ENCODE assay signal across 8 cellular contexts in the genomic region with DNA sequence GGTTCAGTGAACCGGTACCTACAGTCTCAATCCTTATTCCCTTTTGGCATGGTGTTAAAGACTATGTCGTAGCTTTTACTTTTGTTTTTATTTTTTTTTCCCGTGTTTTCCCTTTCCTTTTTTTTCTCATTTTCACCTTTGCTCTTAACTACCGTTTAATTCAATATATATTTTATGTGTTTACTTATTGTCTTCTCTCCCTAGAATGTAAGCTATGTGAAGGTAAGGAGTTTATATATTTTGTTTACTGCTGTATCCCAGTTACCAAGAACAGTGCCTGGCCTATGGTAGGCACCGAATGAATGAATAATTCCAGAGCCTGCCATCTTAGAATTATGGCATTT. TPM values are rescaled to one million over a fixed set of nuclear protein-coding genes. Genes with fewer than 3 reads are reported as not detected.
DNase-seq lines count a peak whose midpoint lies in the region; ATAC-seq and TF ChIP-seq lines count a peak whose summit lies in the region.

No MANE protein-coding gene starts in this region.

- peak overlapping the region in 7 of 11 experiments; percentile 65 to 79 (median 78); a peak in 7 of 22 replicates for H3K27ac ChIP-seq in BLaER1 treated with 17β-estradiol and CSF1 and Interleukin-3, amounts not matched to agents 10 nM and 100 nM
- no peak overlapping the region for H3K27ac ChIP-seq in MM.1S (ENCODE audit: low read length)
- peak overlapping the region in 54 of 59 donors; percentile 63 to 97 (median 91) for H3K27ac ChIP-seq in dorsolateral prefrontal cortex

- H3K79me2 ChIP-seq in MM.1S (ENCODE audit: low read length), result no peaks in the 10 kb centered on the region

- peaks cover 0 to 7% (median 0%) of the 10 kb centered on the region in 11 experiments; a peak in 1 of 22 replicates for H3K9me3 ChIP-seq in BLaER1 treated with 17β-estradiol and CSF1 and Interleukin-3, amounts not matched to agents 10 nM and 100 nM (replicated peaks in 1 of 11)
- no peaks in the 10 kb centered on the region for H3K9me3 ChIP-seq in MM.1S (replicated peaks; ENCODE audit: insufficient read depth, low read length)

- peak overlapping the region; percentile 56 to 73 (median 63) for H3K4me3 ChIP-seq in BLaER1 treated with 17β-estradiol and CSF1 and Interleukin-3, amounts not matched to agents 10 nM and 100 nM
- H3K4me3 ChIP-seq in MM.1S (ENCODE audit: low read length) (peak overlapping the region; percentile 62), dorsolateral prefrontal cortex (peak overlapping the region; percentile 59 to 86 (median 77))

- DNase-seq in MM.1S, result no peak
- DNase-seq in dorsolateral prefrontal cortex, result no peak
- DNase-seq in neural crest cell (ENCODE audit: low read depth, low spot score), result no peak
- no peak for DNase-seq in occipital lobe (lab: John Stamatoyannopoulos, UW)
- DNase-seq in HPDE6-E6E7 (ENCODE audit: extremely low spot score), result no peak
- no peak for DNase-seq in GM20000 (ENCODE audit: low spot score)

- peak overlapping the region; percentile 94 for H3K4me3 Mint-ChIP-seq in neural crest cell

- H3K27ac Mint-ChIP-seq in neural crest cell (ENCODE audit: unreplicated experiment), result peak overlapping the region; percentile 99

- intact Hi-C loops in dorsolateral prefrontal cortex (cut with DNase I), result loop anchor here in 1 of 2 donors (2.0 to 5.0 kb wide), 2 partner anchors 17 to 49 kb away; a partner anchor contains a TSS

- H2AFZ ChIP-seq in MM.1S (ENCODE audit: low read length), result peak overlapping the region; percentile 61

- peaks cover 24% of the 10 kb centered on the region for H3K36me3 Mint-ChIP-seq in neural crest cell (ENCODE audit: low read depth)

- H3K4me1 ChIP-seq in BLaER1 treated with 17β-estradiol and CSF1 and Interleukin-3, amounts not matched to agents 10 nM and 100 nM, result peaks cover 0 to 15% (median 10%) of the 10 kb centered on the region in 10 experiments; a peak in 10 of 20 replicates
- H3K4me1 ChIP-seq in MM.1S (ENCODE audit: low read length), result no peaks in the 10 kb centered on the region

- H3K4me1 Mint-ChIP-seq in neural crest cell, result peaks cover 15% of the 10 kb centered on the region

- peaks cover 18 to 36% (median 33%) of the 10 kb centered on the region in 11 experiments for H3K27me3 ChIP-seq in BLaER1 treated with 17β-estradiol and CSF1 and Interleukin-3, amounts not matched to agents 10 nM and 100 nM
- H3K27me3 ChIP-seq in MM.1S (replicated peaks; ENCODE audit: insufficient read depth, low read length), result no peaks in the 10 kb centered on the region
- H3K27me3 ChIP-seq in dorsolateral prefrontal cortex, result no peaks in the 10 kb centered on the region

- H4K20me1 ChIP-seq in BLaER1 treated with 17β-estradiol and CSF1 and Interleukin-3, amounts not matched to agents 10 nM and 100 nM, result no peaks in the 10 kb centered on the region
- H4K20me1 ChIP-seq in MM.1S (ENCODE audit: insufficient read depth, low read length), result no peaks in the 10 kb centered on the region

- no peak for TF ChIP-seq CTCF in MM.1S (IDR thresholded peaks at IDR 0.05; ENCODE audit: low read length)
- TF ChIP-seq CTCF in dorsolateral prefrontal cortex (IDR thresholded peaks at IDR 0.05 in 54 of 56, conservative IDR thresholded peaks at IDR 0.05 in 2 of 56; ENCODE audit: low read depth in 1 of 56, partially characterized antibody in 56 of 56), result peak in 5 of 56 donors; percentile 0 to 2 (median 0)
- TF ChIP-seq CTCF in neural crest cell (conservative IDR thresholded peaks at IDR 0.05), result no peak
- no peak for TF ChIP-seq CTCF in GM20000 (IDR thresholded peaks at IDR 0.05; ENCODE audit: extremely low read depth, missing control alignments)

- H3F3A ChIP-seq in MM.1S (ENCODE audit: insufficient read depth, low read length), result peaks cover 3% of the 10 kb centered on the region; the same call in 1 of the 2 replicates

- peaks cover 0 to 21% (median 5%) of the 10 kb centered on the region in 11 experiments; a peak in 7 of 22 replicates for H3K36me3 ChIP-seq in BLaER1 treated with 17β-estradiol and CSF1 and Interleukin-3, amounts not matched to agents 10 nM and 100 nM
- H3K36me3 ChIP-seq in MM.1S (replicated peaks; ENCODE audit: insufficient read depth, low read length), result no peaks in the 10 kb centered on the region

- no peaks in the 10 kb centered on the region for H3K27me3 Mint-ChIP-seq in neural crest cell (ENCODE audit: low read depth)

- peak overlapping the region; percentile 71 to 85 (median 78) for H3K4me2 ChIP-seq in BLaER1 treated with 17β-estradiol and CSF1 and Interleukin-3, amounts not matched to agents 10 nM and 100 nM
- H3K4me2 ChIP-seq in MM.1S (ENCODE audit: low read depth, low read length), result peak overlapping the region; percentile 73; the same call in 1 of the 2 replicates

- H3K9me3 Mint-ChIP-seq in neural crest cell, result no peaks in the 10 kb centered on the region

- peak overlapping the region in 9 of 11 experiments; percentile 66 to 83 (median 80); a peak in 12 of 22 replicates for H3K9ac ChIP-seq in BLaER1 treated with 17β-estradiol and CSF1 and Interleukin-3, amounts not matched to agents 10 nM and 100 nM
- H3K9ac ChIP-seq in MM.1S (ENCODE audit: low read length), result peak overlapping the region; percentile 62; the same call in 1 of the 2 replicates

- ATAC-seq in HG03378 (IDR thresholded peaks at IDR 0.05; ENCODE audit: unreplicated experiment), result no peak

- H3K9me2 ChIP-seq in MM.1S (replicated peaks; ENCODE audit: insufficient read depth, low read length), result no peaks in the 10 kb centered on the region

RNA-seq across cellular contexts. Expression of a gene that starts 0.3 kb away (rescaled TPM):
- total RNA-seq in dorsolateral prefrontal cortex (10 to 100 TPM; 31.8 to 59.8 (median 43.1) TPM), neural crest cell (27.7 and 34.2 TPM in 2 replicates), occipital lobe (65.2 TPM)

RNA-seq across cellular contexts. Expression of a gene that starts 12.3 kb away (rescaled TPM):
- total RNA-seq in dorsolateral prefrontal cortex (10 to 100 TPM; 20.7 to 52.4 (median 34.3) TPM), neural crest cell (35.9 and 37.1 TPM in 2 replicates), occipital lobe (16.2 TPM)

RNA-seq across cellular contexts. Expression of a gene that starts 17.9 kb away (rescaled TPM):
- total RNA-seq in dorsolateral prefrontal cortex (10 to 100 TPM in 27 of 120 experiments, 1 to 10 TPM in 93; 3.8 to 18.1 (median 7.8) TPM), neural crest cell (1.3 and 1.9 TPM in 2 replicates), occipital lobe (2.8 TPM)

RNA-seq across cellular contexts. Expression of a gene that starts 48.8 kb away (rescaled TPM):
- total RNA-seq in dorsolateral prefrontal cortex (10 to 100 TPM; 25.4 to 55.5 (median 38.0) TPM), neural crest cell (50.5 TPM in 2 replicates), occipital lobe (20.3 TPM)
